ENCODE assay signal across 29 cellular contexts in the genomic region with DNA sequence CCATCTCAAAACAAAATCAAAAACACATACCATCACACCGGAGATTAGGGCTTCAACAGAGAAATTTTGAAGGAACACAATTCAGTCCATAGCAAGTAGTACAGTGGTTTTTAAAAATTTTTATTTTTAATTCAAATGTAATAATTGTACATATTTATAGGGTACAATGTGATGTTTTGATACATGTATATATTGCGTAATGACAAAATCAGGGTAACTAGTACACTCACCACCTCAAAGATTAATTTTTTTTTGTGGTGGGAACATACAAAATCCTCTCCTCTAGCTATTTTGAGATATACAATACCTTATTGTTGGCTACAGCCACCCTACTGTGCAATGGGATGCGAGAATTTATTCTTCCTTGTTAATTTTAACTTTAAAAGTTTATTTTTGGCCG.
"Had no signal": no experiment of that assay in that cellular context is flagged by ENCODE, and none has a peak within 500 bp of the region (broad histone marks: within the 10 kb centered on the region; RNA-seq: fewer than 3 reads in every experiment).

No MANE protein-coding gene starts in this region.

- ATAC-seq: natural killer cell; psoas muscle; right cardiac atrium; sciatic nerve; stimulated activated memory B cell treated with anti-CD40 and anti-IgM and Interleukin-4, amounts not matched to agents 10 μg/mL and 1 μg/mL and 100 μg/mL, for 72 hours; stimulated activated naive CD8-positive, alpha-beta T cell treated with anti-CD3 and anti-CD28 coated beads, Interleukin-15, amount 100 ng/mL, for 72 hours; stimulated activated naive CD8-positive, alpha-beta T cell treated with anti-CD3 and anti-CD28 coated beads, Interleukin-15, Interleukin-2, amounts not matched to agents 100 U/mL and 50 U/mL, for 24 hours had no signal

- H3K4me1 ChIP-seq: neural progenitor cell had no signal

- H3K4me3 ChIP-seq: neural progenitor cell, ovary, psoas muscle, skin epidermis, smooth muscle cell, spleen, suprapubic skin, testis, tibial artery, transverse colon, upper lobe of left lung, vagina had no signal

- H2AFZ ChIP-seq: parathyroid adenoma had no signal

- H3K36me3 ChIP-seq: neural progenitor cell, ovary, spleen, suprapubic skin, tibial artery, transverse colon, upper lobe of left lung, vagina had no signal

- H3K9me3 ChIP-seq: ovary, psoas muscle, spleen, suprapubic skin, testis, tibial artery, transverse colon, upper lobe of left lung, vagina had no signal

- H3K27me3 ChIP-seq: neural progenitor cell, ovary, spleen, suprapubic skin, testis, tibial artery, transverse colon, upper lobe of left lung, vagina had no signal

- H3K4me2 ChIP-seq: neural progenitor cell, smooth muscle cell had no signal

- H3K79me2 ChIP-seq: parathyroid adenoma had no signal

- H3K9ac ChIP-seq: neural progenitor cell, parathyroid adenoma had no signal

- FAIRE-seq: urothelium cell line had no signal

- H3K27ac ChIP-seq: neural progenitor cell, ovary, parathyroid adenoma, psoas muscle, skin epidermis, spleen, suprapubic skin, testis, tibial artery, transverse colon, upper lobe of left lung, vagina had no signal

- DNase-seq: natural killer cell; occipital lobe; ovary; posterior cingulate gyrus; psoas muscle; right cardiac atrium; spleen; stimulated activated CD4-positive, alpha-beta T cell treated with anti-CD3 and anti-CD28 coated beads, Interleukin-12 subunit alpha, Interleukin-12 subunit beta, amount 100 ng/mL, for 4 hours; stimulated activated CD4-positive, alpha-beta T cell treated with anti-CD3 and anti-CD28 coated beads, Interleukin-1b, Interleukin-23, amount 100 ng/mL, for 48 hours; stimulated activated CD4-positive, alpha-beta T cell treated with anti-CD3 and anti-CD28 coated beads, Interleukin-4, amount 100 ng/mL, for 1 hour; stimulated activated CD4-positive, alpha-beta T cell treated with anti-CD3 and anti-CD28 coated beads, Interleukin-4, amount 100 ng/mL, for 4 hours; stimulated activated CD8-positive, alpha-beta memory T cell treated with anti-CD3 and anti-CD28 coated beads, Interleukin-4, amount 100 ng/mL, for 48 hours; stimulated activated naive CD4-positive, alpha-beta T cell; stimulated activated naive CD8-positive, alpha-beta T cell treated with anti-CD3 and anti-CD28 coated beads, Interleukin-15, amount 100 ng/mL, for 72 hours; stimulated activated naive CD8-positive, alpha-beta T cell treated with anti-CD3 and anti-CD28 coated beads, Interleukin-15, Interleukin-2, amounts not matched to agents 100 U/mL and 50 U/mL, for 24 hours; substantia nigra; testis; tibial artery; transverse colon; upper lobe of left lung had no signal
